ENCODE assay signal across 8 cellular contexts in the genomic region with DNA sequence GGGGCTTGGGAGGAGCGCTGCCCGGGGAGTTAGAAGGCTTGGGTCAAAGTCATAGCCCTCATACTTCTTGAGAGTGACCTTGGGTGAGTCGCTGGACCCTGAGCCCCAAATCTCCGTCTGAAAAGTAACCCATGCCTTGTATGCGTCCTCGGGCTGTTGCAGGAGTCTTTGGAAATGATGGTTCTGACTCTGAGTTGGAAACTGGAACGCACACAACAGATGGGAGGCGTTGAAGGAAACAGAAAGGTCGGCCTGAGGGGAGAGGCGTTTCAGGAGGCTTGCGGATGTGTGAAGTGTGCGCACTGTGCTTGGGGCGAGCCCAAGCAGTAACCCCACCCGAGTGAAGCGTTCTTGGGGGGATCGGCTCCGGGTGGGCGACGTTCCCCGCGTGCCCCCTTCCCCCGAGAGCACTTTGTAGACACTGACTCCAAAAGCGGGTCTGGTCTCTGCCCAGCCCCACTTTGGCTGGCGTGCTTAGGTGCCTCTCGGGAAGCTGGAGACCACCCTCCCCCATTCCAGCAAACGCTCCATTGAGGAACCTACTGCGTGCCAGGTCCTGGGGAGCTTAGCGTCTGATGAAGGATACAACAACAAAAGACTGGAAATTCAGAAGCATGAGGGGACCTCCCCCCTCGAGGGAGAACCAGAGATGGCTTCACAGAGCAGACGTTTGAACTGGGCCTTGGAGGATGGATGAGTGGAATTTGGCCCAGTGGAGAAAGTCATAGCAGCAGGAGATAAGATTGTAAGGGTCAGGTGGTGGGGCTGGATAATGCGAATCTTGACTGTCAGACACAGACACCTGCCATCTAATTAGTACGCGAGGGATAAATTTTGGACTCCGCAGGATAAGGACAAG. TPM values are rescaled to one million over a fixed set of nuclear protein-coding genes. Genes with fewer than 3 reads are reported as not detected.
DNase-seq lines count a peak whose midpoint lies in the region; ATAC-seq and TF ChIP-seq lines count a peak whose summit lies in the region.

No MANE protein-coding gene starts in this region.

- DNase-seq in NCI-H2081 (lab: John Stamatoyannopoulos, UW) = peak; percentile 31 to 62
- DNase-seq in NCI-H2081 treated with DMSO at 0.1 percent for 48 hours (lab: John Stamatoyannopoulos, UW) = no peak
- peak; percentile 46 for DNase-seq in RPMI7951 (ENCODE audit: low read depth)
- no peak for DNase-seq in middle frontal gyrus (ENCODE audit: extremely low spot score, low spot score)

- peak overlapping the region; percentile 95 to 98 (median 97) for H3K27ac Mint-ChIP-seq in nephron

- peaks cover 28% of the 10 kb centered on the region for H3K4me1 Mint-ChIP-seq in nephron

- ATAC-seq in esophagus mucosa (peak; percentile 10), HG02588 (IDR thresholded peaks at IDR 0.05; ENCODE audit: unreplicated experiment) (no peak), HG03378 (IDR thresholded peaks at IDR 0.05; ENCODE audit: unreplicated experiment) (no peak)

- peak overlapping the region; percentile 90 to 95 (median 92) for H3K4me3 Mint-ChIP-seq in nephron

- H3K27me3 Mint-ChIP-seq in nephron (ENCODE audit: low read depth) = no peaks in the 10 kb centered on the region

- H3K36me3 Mint-ChIP-seq in nephron (ENCODE audit: low read depth) = peaks cover 3% of the 10 kb centered on the region

- H3K9me3 Mint-ChIP-seq in nephron = no peaks in the 10 kb centered on the region

- no peak for TF ChIP-seq CTCF in nephron (IDR thresholded peaks at IDR 0.05; ENCODE audit: unreplicated experiment in 3 of 3)

RNA-seq across cellular contexts. Expression of gene SLC25A51, which starts 0.9 kb away (rescaled TPM):
- total RNA-seq in RPMI7951 (2014; rRNA removed; shearing (Covaris generic)) = 47.2 and 55.5 TPM in 2 replicates
- 20.8 TPM for total RNA-seq in esophagus mucosa

Comparison
In these comparisons a context has a peak if more than half of its experiments do, and no peak if none do; other contexts are left out.
1. DNase-seq: peak in NCI-H2081 (2 of 2) and RPMI7951 (single experiment); none in NCI-H2081 treated with DMSO at 0.1 percent for 48 hours (single experiment) and middle frontal gyrus (single experiment).